Comparison of ENCODE assay signal across 8 cellular contexts in genomic region chr6:5143625-5144311, GRCh38. TPM values are rescaled to one million over a fixed set of nuclear protein-coding genes. Genes with fewer than 3 reads are reported as not detected.
DNase-seq lines count a peak whose midpoint lies in the region; ATAC-seq and TF ChIP-seq lines count a peak whose summit lies in the region.

No MANE protein-coding gene starts in this region.

- H3K27me3 ChIP-seq in thoracic aorta (replicated peaks; ENCODE audit: insufficient read depth), result no peaks in the 10 kb centered on the region

- DNase-seq in 8988T (peak; percentile 58), MV-4-11 (lab: John Stamatoyannopoulos, UW) (peak; percentile 80), SHP77 treated with DMSO at 0.1 percent for 48 hours (lab: John Stamatoyannopoulos, UW) (peak; percentile 30), foreskin melanocyte (peak; percentile 57), osteocyte (ENCODE audit: extremely low spot score, unreplicated experiment) (peak; percentile 93), thoracic aorta (ENCODE audit: low spot score) (peak; percentile 53)
- DNase-seq in activated T-helper 9 cell treated with anti-CD3 and anti-CD28 coated beads, Interleukin-2, amount 50 U/mL, for 16 hours (ENCODE audit: low read depth), result peak; percentile 67

- H3K27ac ChIP-seq in thoracic aorta, result no peak overlapping the region

- H3K4me3 ChIP-seq in thoracic aorta, result no peak overlapping the region

- H3K36me3 ChIP-seq in thoracic aorta, result no peaks in the 10 kb centered on the region

- no peaks in the 10 kb centered on the region for H3K9me3 ChIP-seq in thoracic aorta

- ATAC-seq in GM18868 (IDR thresholded peaks at IDR 0.05; ENCODE audit: unreplicated experiment) (peak; percentile 58), thoracic aorta (ENCODE audit: insufficient number of reproducible peaks, low FRiP score, low read depth) (no peak)

- no peaks in the 10 kb centered on the region for H3K4me1 ChIP-seq in thoracic aorta (ENCODE audit: control insufficient read depth in 1 of 2, low read depth in 2 of 2)

- H3K4me1 Mint-ChIP-seq in osteocyte (ENCODE audit: unreplicated experiment), result no peaks in the 10 kb centered on the region

- TF ChIP-seq CTCF in osteocyte (IDR thresholded peaks at IDR 0.05), result peak; percentile 96
- peak; percentile 91 for TF ChIP-seq CTCF in thoracic aorta (IDR thresholded peaks at IDR 0.05)

- no peaks in the 10 kb centered on the region for H3K9me3 Mint-ChIP-seq in osteocyte (ENCODE audit: unreplicated experiment)

- H3K27me3 Mint-ChIP-seq in osteocyte (ENCODE audit: unreplicated experiment), result no peaks in the 10 kb centered on the region

- H3K4me3 Mint-ChIP-seq in osteocyte (ENCODE audit: unreplicated experiment), result no peak overlapping the region

- H3K36me3 Mint-ChIP-seq in osteocyte (ENCODE audit: unreplicated experiment), result no peaks in the 10 kb centered on the region

- no peak overlapping the region for H3K27ac Mint-ChIP-seq in osteocyte (ENCODE audit: unreplicated experiment)

RNA-seq across cellular contexts. Expression of gene PPP1R3G, which starts 58.6 kb away (rescaled TPM):
- 0.29 and 0.40 TPM in 2 replicates for total RNA-seq in osteocyte
- total RNA-seq in thoracic aorta, result 1 to 10 TPM; 3.7 to 7.3 TPM

Comparison
In these comparisons a context has a peak if more than half of its experiments do, and no peak if none do; other contexts are left out.
1. DNase-seq: peak in every context shown above with its lines; median percentile 93 in osteocyte; 80 in MV-4-11; 67 in activated T-helper 9 cell treated with anti-CD3 and anti-CD28 coated beads, Interleukin-2, amount 50 U/mL, for 16 hours; 58 in 8988T; 57 in foreskin melanocyte; 53 in thoracic aorta; 30 in SHP77 treated with DMSO at 0.1 percent for 48 hours.